In the genomic region with DNA sequence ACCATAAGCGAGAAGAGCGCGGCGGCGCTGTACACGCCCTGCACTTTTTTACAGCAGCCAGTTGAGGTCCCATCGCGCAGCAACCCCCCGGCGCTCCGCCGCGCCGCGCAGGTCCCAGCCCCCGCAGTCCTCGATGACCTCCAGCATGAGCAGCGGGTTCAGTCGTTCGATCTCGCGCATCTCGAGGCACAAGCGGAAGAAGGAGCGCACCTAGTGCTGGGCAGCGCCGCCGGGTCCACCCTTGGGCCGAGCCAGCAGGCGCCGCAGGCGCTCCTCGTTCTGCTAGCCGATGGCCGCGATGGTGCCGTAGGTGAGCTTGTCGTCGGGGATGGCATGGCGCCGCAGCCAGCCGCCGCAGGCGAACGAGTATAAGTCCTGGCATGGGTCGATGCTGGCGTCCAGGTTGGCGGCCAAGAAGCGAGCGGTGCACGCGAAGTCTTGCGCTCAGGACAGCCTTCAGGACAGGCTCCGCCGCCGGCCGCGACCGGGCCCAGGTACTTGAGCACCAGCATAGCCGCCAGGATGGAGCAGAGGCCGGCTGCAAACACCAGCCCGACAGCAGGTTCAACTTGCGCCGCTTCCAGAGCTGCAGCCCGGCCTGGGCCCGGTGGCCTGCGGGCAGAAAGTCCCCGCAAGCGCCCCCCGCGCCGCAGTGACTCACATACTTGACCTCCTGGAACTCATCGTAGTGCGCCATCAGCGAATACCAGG, we compare ENCODE assay signal across 16 cellular contexts. TPM values are rescaled to one million over a fixed set of nuclear protein-coding genes. Genes with fewer than 3 reads are reported as not detected.
DNase-seq lines count a peak whose midpoint lies in the region; TF ChIP-seq lines count a peak whose summit lies in the region.
"Had no signal": no experiment of that assay in that cellular context is flagged by ENCODE, and none has a peak within 500 bp of the region (broad histone marks: within the 10 kb centered on the region; RNA-seq: fewer than 3 reads in every experiment).

No MANE protein-coding gene starts in this region.

- no peaks in the 10 kb centered on the region for H3K36me3 ChIP-seq in testis (ENCODE audit: low read depth, missing control alignments)
- no peaks in the 10 kb centered on the region for H3K36me3 ChIP-seq in spleen
- H3K36me3 ChIP-seq: thoracic aorta had no signal

- H3K4me3 ChIP-seq in choroid plexus epithelial cell (ENCODE audit: low read depth, low read length), result peak overlapping the region; percentile 22
- H3K4me3 ChIP-seq in testis, result peak overlapping the region; percentile 0 to 38
- peak overlapping the region in 1 of 8 donors; percentile 30 for H3K4me3 ChIP-seq in spleen
- H3K4me3 ChIP-seq: thoracic aorta had no signal

- TF ChIP-seq CTCF in choroid plexus epithelial cell (conservative IDR thresholded peaks at IDR 0.05; ENCODE audit: low read depth, low read length) (no peak), testis (IDR thresholded peaks at IDR 0.05) (no peak), GM10248 (IDR thresholded peaks at IDR 0.05; ENCODE audit: control extremely low read depth, extremely low read depth, low read depth, missing control alignments) (no peak), spleen (IDR thresholded peaks at IDR 0.05 in 8 of 11, conservative IDR thresholded peaks at IDR 0.05 in 3 of 11) (no peak)

- 3% methylated on average over 71 of the region's 75 CpGs; no CpG with 5 or more reads in 1 of the 2 donors for WGBS in testis, 2 donors
- WGBS in spleen, 5 donors, result 38 to 71% (median 46%) methylated on average over 48 to 75 of the region's 75 CpGs

- DNase-seq in DMS53 (lab: John Stamatoyannopoulos, UW) (peak; percentile 42), DMS53 treated with DMSO at 0.1 percent for 48 hours (lab: John Stamatoyannopoulos, UW; ENCODE audit: unreplicated experiment) (no peak), choroid plexus epithelial cell (ENCODE audit: low read depth) (peak; percentile 43), left kidney (ENCODE audit: low read depth, low spot score) (peak; percentile 49), testis (peak; percentile 54), GM10248 (ENCODE audit: extremely low spot score) (no peak), DMS79 (lab: John Stamatoyannopoulos, UW) (no peak), spleen (no peak)
- DNase-seq: activated CD8-positive, alpha-beta memory T cell treated with anti-CD3 and anti-CD28 coated beads, Interleukin-2, amount 10 ng/mL, durations not matched to agents 7 days and 5 days; Kasumi-1; NCI-H446 had no signal

- CTCF ChIA-PET in GM10248 (lab: Yijun Ruan, JAX), result no interaction called here

- no peaks in the 10 kb centered on the region for H3K27me3 ChIP-seq in testis
- H3K27me3 ChIP-seq in spleen (replicated peaks in 1 of 7), result peaks cover 0 to 94% (median 48%) of the 10 kb centered on the region in 7 donors

- no peaks in the 10 kb centered on the region for H3K9me3 ChIP-seq in testis
- H3K9me3 ChIP-seq in spleen, result no peaks in the 10 kb centered on the region
- H3K9me3 ChIP-seq: thoracic aorta had no signal

- H3K27ac ChIP-seq in testis, result no peak overlapping the region
- no peak overlapping the region for H3K27ac ChIP-seq in spleen
- H3K27ac ChIP-seq: 22Rv1, RWPE1, thoracic aorta had no signal

- POLR2A ChIA-PET in GM10248 (lab: Yijun Ruan, JAX), result no interaction called here

- TF ChIP-seq POLR2A in testis (IDR thresholded peaks at IDR 0.05) (no peak), spleen (IDR thresholded peaks at IDR 0.05) (no peak)

- H3K4me1 ChIP-seq in testis, result peaks cover 7% of the 10 kb centered on the region
- H3K4me1 ChIP-seq in spleen, result peaks cover 0 to 32% (median 14%) of the 10 kb centered on the region in 6 donors

- intact Hi-C loops in testis (cut with DNase I; ENCODE audit: low total_unique reads) (no loop called here), spleen (cut with DNase I; ENCODE audit: low total_unique reads) (no loop called here)

RNA-seq across cellular contexts. Expression of a gene that starts 8.3 kb away (rescaled TPM):
- total RNA-seq in testis (under 1 TPM; 0.25 to 0.87 TPM), spleen (not detected)
- polyA plus RNA-seq in testis (ENCODE audit: insufficient read depth, low read depth, low replicate concordance) (not detected), spleen (not detected)
- total RNA-seq: activated CD8-positive, alpha-beta memory T cell treated with anti-CD3 and anti-CD28 coated beads, Interleukin-2, amount 10 ng/mL, durations not matched to agents 7 days and 5 days; renal cortical epithelial cell; thoracic aorta had no signal

RNA-seq across cellular contexts. Expression of a gene that starts 19.7 kb away (rescaled TPM):
- total RNA-seq in testis (1 to 10 TPM in 1 of 2 donors, under 1 TPM in 1; 0.93 to 1.0 TPM), spleen (not detected)
- polyA plus RNA-seq in testis (ENCODE audit: insufficient read depth, low read depth, low replicate concordance) (0.44 TPM), spleen (not detected)
- total RNA-seq: activated CD8-positive, alpha-beta memory T cell treated with anti-CD3 and anti-CD28 coated beads, Interleukin-2, amount 10 ng/mL, durations not matched to agents 7 days and 5 days; activated naive CD4-positive, alpha-beta T cell treated with anti-CD3 and anti-CD28 coated beads, Interleukin-2, amount 50 U/mL, for 72 hours; renal cortical epithelial cell; thoracic aorta had no signal

Comparison
In these comparisons a context has a peak if more than half of its experiments do, and no peak if none do; other contexts are left out.
1. DNase-seq: peak in DMS53 (single experiment), choroid plexus epithelial cell (single experiment), left kidney (single experiment) and testis (single experiment); none in DMS53 treated with DMSO at 0.1 percent for 48 hours (single experiment), GM10248 (single experiment), DMS79 (single experiment) and spleen (single experiment).